ENCODE assay signal across 8 cellular contexts in the genomic region with DNA sequence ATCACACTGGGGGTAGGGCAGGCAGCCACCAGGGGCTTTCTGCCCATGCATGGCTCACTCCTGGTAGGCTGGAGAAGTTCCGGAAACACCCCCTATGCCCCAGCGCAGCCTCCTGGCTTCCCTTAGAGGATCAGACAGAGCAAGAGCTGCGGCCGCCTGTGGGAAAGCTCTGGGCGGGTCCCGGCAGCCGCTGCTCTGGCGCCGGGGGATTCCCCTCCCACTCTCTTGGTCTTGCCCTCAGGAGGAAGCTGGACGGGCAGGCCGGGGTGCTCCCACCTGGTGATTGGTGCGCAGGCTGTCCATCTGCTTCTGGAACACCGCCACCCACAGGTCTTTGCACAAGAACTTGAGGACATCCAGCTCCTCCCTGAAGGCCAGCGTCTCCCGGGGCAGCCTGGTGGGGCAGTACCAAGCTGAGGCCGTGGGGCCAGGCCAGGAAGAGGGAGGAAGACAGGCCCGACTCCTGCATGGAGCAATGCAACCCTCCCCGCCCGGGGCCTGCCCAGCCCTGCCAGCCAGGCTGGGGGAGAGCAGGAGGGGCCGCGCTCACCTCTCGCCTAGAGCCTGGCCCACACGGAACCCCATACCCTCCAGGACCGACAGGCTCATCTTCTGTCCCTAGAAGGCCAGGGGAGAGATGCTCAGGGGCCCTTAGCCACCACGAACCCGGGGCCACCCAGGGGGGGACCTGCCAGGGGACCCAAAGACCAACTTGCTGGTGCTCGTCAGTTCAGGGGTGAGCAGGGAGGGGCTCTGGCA. TPM values are rescaled to one million over a fixed set of nuclear protein-coding genes. Genes with fewer than 3 reads are reported as not detected.
A peak's percentile ranks its signal among the peaks of the same experiment; 100 is the strongest.
DNase-seq lines count a peak whose midpoint lies in the region; ATAC-seq, FAIRE-seq and TF ChIP-seq lines count a peak whose summit lies in the region.

No MANE protein-coding gene starts in this region.

- H3K4me3 Mint-ChIP-seq in astrocyte (ENCODE audit: unreplicated experiment), result no peak overlapping the region

- peak; percentile 12 for TF ChIP-seq CTCF in GM13977 (IDR thresholded peaks at IDR 0.05; ENCODE audit: extremely low read depth, insufficient read depth, missing control alignments)
- no peak for TF ChIP-seq CTCF in astrocyte (IDR thresholded peaks at IDR 0.05; ENCODE audit: insufficient read depth, low read depth, low read length)
- peak; percentile 38 for TF ChIP-seq CTCF in HepG2 (CRISPR knock-in tag; IDR thresholded peaks at IDR 0.05)
- no peak for TF ChIP-seq CTCF in testis (IDR thresholded peaks at IDR 0.05)

- H3K36me3 Mint-ChIP-seq in astrocyte (ENCODE audit: low read depth, unreplicated experiment), result no peaks in the 10 kb centered on the region

- H4K20me1 ChIP-seq in astrocyte (ENCODE audit: insufficient read depth, low read length) (peaks cover 4% of the 10 kb centered on the region), HepG2 (ENCODE audit: insufficient read depth, low read length) (no peaks in the 10 kb centered on the region)

- CTCF ChIA-PET in HepG2 (lab: Yijun Ruan, JAX; ENCODE audit: low intra/inter-chr PET ratio, low total read pairs), result interaction anchor here (0.8 kb wide), 1 partner anchor 24 kb away, joined by 3 read pairs; no protein-coding TSS in a partner anchor

- in situ Hi-C loops in GM13977 (cut with MboI; ENCODE audit: low pct_unique_long_range_greater_than_20kb, low sequenced_read_pairs, unreplicated experiment), result no loop called here
- in situ Hi-C loops in HepG2 (cut with HindIII; ENCODE audit: extremely low pct_ligation_motif_present, low pct_unique_long_range_greater_than_20kb), result no loop called here

- peak; percentile 77 for ATAC-seq in HG02610 (IDR thresholded peaks at IDR 0.05; ENCODE audit: unreplicated experiment)
- peak; percentile 57 for ATAC-seq in HepG2
- ATAC-seq in GM19455 (IDR thresholded peaks at IDR 0.05; ENCODE audit: unreplicated experiment), result no peak

- H3K27ac Mint-ChIP-seq in astrocyte (ENCODE audit: unreplicated experiment), result no peak overlapping the region

- peaks cover 10% of the 10 kb centered on the region for H3K27me3 Mint-ChIP-seq in astrocyte (ENCODE audit: low read depth, unreplicated experiment)

- TF ChIP-seq EP300 in HepG2 (IDR thresholded peaks at IDR 0.05; ENCODE audit: low read depth in 2 of 2, low read length in 2 of 2) (no peak), HepG2 (CRISPR knock-in tag; IDR thresholded peaks at IDR 0.05; ENCODE audit: borderline replicate concordance) (no peak)

- POLR2A ChIA-PET in HepG2 (lab: Yijun Ruan, JAX), result interaction anchor here (0.8 to 2.1 kb wide), 6 partner anchors 9 to 275 kb away, joined by 3 to 21 read pairs (median 4); partner anchors contain the start of genes BLOC1S3 and TRAPPC6A

- H3K9me3 ChIP-seq in astrocyte (ENCODE audit: insufficient read depth, low read depth, low read length) (no peaks in the 10 kb centered on the region), HepG2 (ENCODE audit: low read length) (no peaks in the 10 kb centered on the region), testis (no peaks in the 10 kb centered on the region)

- H3K4me2 ChIP-seq in astrocyte (ENCODE audit: low read length) (peak overlapping the region; percentile 22), HepG2 (ENCODE audit: low read depth, low read length) (peak overlapping the region; percentile 76)

- no peaks in the 10 kb centered on the region for H3K4me1 Mint-ChIP-seq in astrocyte (ENCODE audit: low read depth, unreplicated experiment)

- no peak overlapping the region for H3K27ac ChIP-seq in astrocyte (ENCODE audit: low read depth, low read length)
- H3K27ac ChIP-seq in HepG2 (ENCODE audit: extremely low read length, insufficient read depth, low read length), result no peak overlapping the region
- H3K27ac ChIP-seq in testis, result no peak overlapping the region

- DNase-seq in GM13977 (ENCODE audit: low spot score) (peak; percentile 87), RPMI7951 (ENCODE audit: low read depth) (peak; percentile 51), astrocyte (ENCODE audit: low read depth) (peak; percentile 55), HepG2 (ENCODE audit: low spot score) (peak; percentile 79), testis (peak; percentile 55), NCI-H1436 treated with DMSO at 0.1 percent for 48 hours (lab: John Stamatoyannopoulos, UW) (no peak)

- no peak overlapping the region for H3K9ac ChIP-seq in astrocyte (ENCODE audit: low read length)
- H3K9ac ChIP-seq in HepG2 (ENCODE audit: insufficient read depth, low read depth, low read length), result no peak overlapping the region; the same call in 1 of the 2 replicates

- TF ChIP-seq POLR2A in HepG2 (IDR thresholded peaks at IDR 0.05; ENCODE audit: insufficient read depth in 1 of 2, low read depth in 2 of 2, low read length in 2 of 2) (no peak), testis (IDR thresholded peaks at IDR 0.05) (no peak)

- no peak overlapping the region for H3K4me3 ChIP-seq in astrocyte (ENCODE audit: insufficient read depth, low read depth, low read length)
- peak overlapping the region; percentile 28 to 64 (median 36) for H3K4me3 ChIP-seq in HepG2 (replicated peaks in 1 of 3; ENCODE audit: insufficient read depth in 1 of 3, low read depth in 2 of 3, low read length in 3 of 3)
- H3K4me3 ChIP-seq in testis, result no peak overlapping the region

- BruUV-seq in HepG2 (replicated peaks; lab: Mats Ljungman, UMichigan), result no TSS peak

- H3K36me3 ChIP-seq in astrocyte (ENCODE audit: insufficient read depth, low read length) (no peaks in the 10 kb centered on the region), HepG2 (replicated peaks in 1 of 2; ENCODE audit: control insufficient read depth in 1 of 2, insufficient read depth in 2 of 2, low read length in 2 of 2) (no peaks in the 10 kb centered on the region), testis (ENCODE audit: low read depth, missing control alignments) (no peaks in the 10 kb centered on the region)

- 72% methylated on average over 7 of the region's 27 CpGs for WGBS in HepG2 (ENCODE audit: low lambda C conversion rate)
- 17 to 53% methylated on average over 7 to 27 of the region's 27 CpGs for WGBS in testis, 2 donors

- intact Hi-C loops in HepG2 (cut with micrococcal nuclease; ENCODE audit: unreplicated experiment) (loop anchor here (2.0 kb wide), 1 partner anchor 174 kb away; no protein-coding TSS in a partner anchor), testis (cut with DNase I; ENCODE audit: low total_unique reads) (no loop called here)

- peaks cover 2% of the 10 kb centered on the region for H3K27me3 ChIP-seq in astrocyte (ENCODE audit: insufficient read depth, low read length)
- H3K27me3 ChIP-seq in HepG2 (ENCODE audit: control insufficient read depth in 1 of 2, insufficient read depth in 2 of 2, low read length in 2 of 2), result peaks cover 12 to 21% of the 10 kb centered on the region in 2 experiments; a peak in 4 of 5 replicates
- H3K27me3 ChIP-seq in testis, result no peaks in the 10 kb centered on the region

- H3K79me2 ChIP-seq in astrocyte (ENCODE audit: insufficient read depth, low read length) (no peaks in the 10 kb centered on the region), HepG2 (ENCODE audit: insufficient read depth, low read length) (no peaks in the 10 kb centered on the region)

- no peaks in the 10 kb centered on the region for H3K9me3 Mint-ChIP-seq in astrocyte (ENCODE audit: unreplicated experiment)

- FAIRE-seq in astrocyte (lab: Jason Lieb, UNC) (no peak), HepG2 (lab: Jason Lieb, UNC) (peak; percentile 66)

- TF ChIP-seq RAD21 in HepG2 (CRISPR knock-in tag; IDR thresholded peaks at IDR 0.05), result 0 out of 2 replicates have a peak, but pooled peaks have one; percentile 14

- H2AFZ ChIP-seq in astrocyte (ENCODE audit: low read depth, low read length), result no peak overlapping the region
- no peak overlapping the region for H2AFZ ChIP-seq in HepG2 (ENCODE audit: low read length)

- H3K4me1 ChIP-seq in astrocyte (ENCODE audit: insufficient read depth, low read length) (peaks cover 7% of the 10 kb centered on the region), HepG2 (ENCODE audit: insufficient read depth, low read length) (peaks cover 96% of the 10 kb centered on the region), testis (peaks cover 12% of the 10 kb centered on the region)

RNA-seq across cellular contexts. Expression of gene NKPD1, which starts 4.0 kb away (rescaled TPM):
- total RNA-seq in RPMI7951 (2014; rRNA removed; shearing (Covaris generic)), result 0.12 and 0.20 TPM in 2 replicates
- total RNA-seq in astrocyte (not detected in 2 replicates), HepG2 (2016; rRNA removed; fragmentation: Illumina TruSeq; extraction: Trizol) (not detected in 2 replicates), testis (1 to 10 TPM; 1.3 to 4.2 TPM)
- total RNA-seq in HepG2 (2016; cell fraction: cytosol; rRNA removed; fragmentation: Illumina TruSeq; extraction: Trizol; ENCODE audit: low read depth), result not detected in 2 replicates
- total RNA-seq in HepG2 (2016; cell fraction: insoluble cytoplasmic fraction; rRNA removed; fragmentation: Illumina TruSeq; extraction: Trizol), result not detected in 2 replicates
- not detected in 2 replicates for total RNA-seq in HepG2 (2016; cell fraction: membrane; rRNA removed; fragmentation: Illumina TruSeq; extraction: Trizol)
- total RNA-seq in HepG2 (2016; cell fraction: nucleus; rRNA removed; fragmentation: Illumina TruSeq; extraction: Trizol), result not detected in 2 replicates
- polyA plus RNA-seq in HepG2 (2011; rRNA removed) (0.03 and 0.10 TPM in 2 replicates), testis (ENCODE audit: insufficient read depth, low read depth, low replicate concordance) (1.0 TPM)
- 0.03 and 0.04 TPM in 2 replicates for polyA plus RNA-seq in HepG2 (2011; cell fraction: cytosol; rRNA removed)
- 0.42 and 0.51 TPM in 2 replicates for polyA plus RNA-seq in HepG2 (2011; cell fraction: nucleus; rRNA removed)
- 0.04 TPM in 1 of 2 replicates, not detected in the other for polyA plus RNA-seq in HepG2 (2012)
- polyA plus RNA-seq in HepG2 (2016; cell fraction: cytosol; fragmentation: Illumina TruSeq; extraction: Trizol; ENCODE audit: low read depth), result not detected in 2 replicates
- not detected in 2 replicates for polyA plus RNA-seq in HepG2 (2016; cell fraction: insoluble cytoplasmic fraction; fragmentation: Illumina TruSeq; extraction: Trizol; ENCODE audit: low read depth)
- polyA plus RNA-seq in HepG2 (2016; cell fraction: membrane; fragmentation: Illumina TruSeq; extraction: Trizol; ENCODE audit: low read depth), result not detected in 2 replicates
- polyA plus RNA-seq in HepG2 (2016; cell fraction: nucleus; fragmentation: Illumina TruSeq; extraction: Trizol; ENCODE audit: insufficient read depth, low read depth), result 0.14 TPM in 1 of 2 replicates, not detected in the other
- 0.12 and 0.14 TPM in 2 replicates for polyA minus RNA-seq in HepG2 (2011; rRNA and poly(A)+ RNA removed; ENCODE audit: low replicate concordance)
- polyA minus RNA-seq in HepG2 (2011; cell fraction: cytosol; rRNA and poly(A)+ RNA removed), result not detected in 2 replicates
- polyA minus RNA-seq in HepG2 (2011; cell fraction: nucleus; rRNA and poly(A)+ RNA removed), result 0.13 TPM in 1 of 2 replicates, not detected in the other

RNA-seq across cellular contexts. Expression of gene TRAPPC6A, which starts 13.3 kb away (rescaled TPM):
- 6.5 and 8.4 TPM in 2 replicates for total RNA-seq in RPMI7951 (2014; rRNA removed; shearing (Covaris generic))
- total RNA-seq in astrocyte (14.7 and 16.4 TPM in 2 replicates), HepG2 (2016; rRNA removed; fragmentation: Illumina TruSeq; extraction: Trizol) (6.2 and 6.5 TPM in 2 replicates), testis (10 to 100 TPM; 38.7 to 42.8 TPM)
- total RNA-seq in HepG2 (2016; cell fraction: cytosol; rRNA removed; fragmentation: Illumina TruSeq; extraction: Trizol; ENCODE audit: low read depth), result 5.2 and 6.6 TPM in 2 replicates
- 5.7 and 6.5 TPM in 2 replicates for total RNA-seq in HepG2 (2016; cell fraction: insoluble cytoplasmic fraction; rRNA removed; fragmentation: Illumina TruSeq; extraction: Trizol)
- 5.0 and 5.6 TPM in 2 replicates for total RNA-seq in HepG2 (2016; cell fraction: membrane; rRNA removed; fragmentation: Illumina TruSeq; extraction: Trizol)
- 1.9 and 4.0 TPM in 2 replicates for total RNA-seq in HepG2 (2016; cell fraction: nucleus; rRNA removed; fragmentation: Illumina TruSeq; extraction: Trizol)
- polyA plus RNA-seq in HepG2 (2011; rRNA removed) (21.0 and 27.2 TPM in 2 replicates), testis (ENCODE audit: insufficient read depth, low read depth, low replicate concordance) (37.0 TPM)
- polyA plus RNA-seq in HepG2 (2011; cell fraction: cytosol; rRNA removed), result 38.4 and 42.6 TPM in 2 replicates
- 20.2 and 22.1 TPM in 2 replicates for polyA plus RNA-seq in HepG2 (2011; cell fraction: nucleus; rRNA removed)
- polyA plus RNA-seq in HepG2 (2012), result 20.1 and 25.3 TPM in 2 replicates
- 7.8 and 8.7 TPM in 2 replicates for polyA plus RNA-seq in HepG2 (2016; cell fraction: cytosol; fragmentation: Illumina TruSeq; extraction: Trizol; ENCODE audit: low read depth)
- polyA plus RNA-seq in HepG2 (2016; cell fraction: insoluble cytoplasmic fraction; fragmentation: Illumina TruSeq; extraction: Trizol; ENCODE audit: low read depth), result 6.9 and 7.6 TPM in 2 replicates
- 5.5 and 5.7 TPM in 2 replicates for polyA plus RNA-seq in HepG2 (2016; cell fraction: membrane; fragmentation: Illumina TruSeq; extraction: Trizol; ENCODE audit: low read depth)
- 4.9 and 6.4 TPM in 2 replicates for polyA plus RNA-seq in HepG2 (2016; cell fraction: nucleus; fragmentation: Illumina TruSeq; extraction: Trizol; ENCODE audit: insufficient read depth, low read depth)
- polyA minus RNA-seq in HepG2 (2011; rRNA and poly(A)+ RNA removed; ENCODE audit: low replicate concordance), result 2.0 and 9.1 TPM in 2 replicates
- 4.9 and 5.5 TPM in 2 replicates for polyA minus RNA-seq in HepG2 (2011; cell fraction: cytosol; rRNA and poly(A)+ RNA removed)
- polyA minus RNA-seq in HepG2 (2011; cell fraction: nucleus; rRNA and poly(A)+ RNA removed), result 3.6 and 5.5 TPM in 2 replicates

RNA-seq across cellular contexts. Expression of gene BLOC1S3, which starts 13.8 kb away (rescaled TPM):
- total RNA-seq in RPMI7951 (2014; rRNA removed; shearing (Covaris generic)), result 4.0 and 6.4 TPM in 2 replicates
- total RNA-seq in astrocyte, result 14.5 TPM in 2 replicates
- total RNA-seq in HepG2 (2016; rRNA removed; fragmentation: Illumina TruSeq; extraction: Trizol), result 3.2 and 4.3 TPM in 2 replicates
- 1.4 TPM in 2 replicates for total RNA-seq in HepG2 (2016; cell fraction: cytosol; rRNA removed; fragmentation: Illumina TruSeq; extraction: Trizol; ENCODE audit: low read depth)
- 3.1 and 4.0 TPM in 2 replicates for total RNA-seq in HepG2 (2016; cell fraction: insoluble cytoplasmic fraction; rRNA removed; fragmentation: Illumina TruSeq; extraction: Trizol)
- 2.1 and 2.5 TPM in 2 replicates for total RNA-seq in HepG2 (2016; cell fraction: membrane; rRNA removed; fragmentation: Illumina TruSeq; extraction: Trizol)
- total RNA-seq in HepG2 (2016; cell fraction: nucleus; rRNA removed; fragmentation: Illumina TruSeq; extraction: Trizol), result 3.4 and 3.8 TPM in 2 replicates
- polyA plus RNA-seq in HepG2 (2011; rRNA removed), result 4.8 TPM in 2 replicates
- 3.4 TPM in 2 replicates for polyA plus RNA-seq in HepG2 (2011; cell fraction: cytosol; rRNA removed)
- polyA plus RNA-seq in HepG2 (2011; cell fraction: nucleus; rRNA removed), result 3.0 and 3.8 TPM in 2 replicates
- 3.5 and 3.6 TPM in 2 replicates for polyA plus RNA-seq in HepG2 (2012)
- polyA plus RNA-seq in HepG2 (2016; cell fraction: cytosol; fragmentation: Illumina TruSeq; extraction: Trizol; ENCODE audit: low read depth), result 2.6 and 2.9 TPM in 2 replicates
- 6.8 and 7.3 TPM in 2 replicates for polyA plus RNA-seq in HepG2 (2016; cell fraction: insoluble cytoplasmic fraction; fragmentation: Illumina TruSeq; extraction: Trizol; ENCODE audit: low read depth)
- polyA plus RNA-seq in HepG2 (2016; cell fraction: membrane; fragmentation: Illumina TruSeq; extraction: Trizol; ENCODE audit: low read depth), result 4.1 and 5.0 TPM in 2 replicates
- polyA plus RNA-seq in HepG2 (2016; cell fraction: nucleus; fragmentation: Illumina TruSeq; extraction: Trizol; ENCODE audit: insufficient read depth, low read depth), result 6.8 and 9.9 TPM in 2 replicates
- polyA minus RNA-seq in HepG2 (2011; rRNA and poly(A)+ RNA removed; ENCODE audit: low replicate concordance), result 9.1 and 11.7 TPM in 2 replicates
- polyA minus RNA-seq in HepG2 (2011; cell fraction: cytosol; rRNA and poly(A)+ RNA removed), result 4.1 and 6.6 TPM in 2 replicates
- 2.5 and 2.6 TPM in 2 replicates for polyA minus RNA-seq in HepG2 (2011; cell fraction: nucleus; rRNA and poly(A)+ RNA removed)
- 10 to 100 TPM; 38.2 to 43.7 TPM for total RNA-seq in testis
- polyA plus RNA-seq in testis (ENCODE audit: insufficient read depth, low read depth, low replicate concordance), result 14.1 TPM

Comparison
In these comparisons a context has a peak if more than half of its experiments do, and no peak if none do; other contexts are left out.
1. CTCF ChIP-seq: peak in GM13977 (single experiment) and HepG2 (single experiment); none in astrocyte (single experiment) and testis (0 of 3).
2. H3K4me3 ChIP-seq: peak in HepG2 (3 of 3); none in astrocyte (single experiment) and testis (0 of 2).